ENCODE assay signal across 1 cellular context in genomic region chr19:10878253-10878652, GRCh38.
TF ChIP-seq lines count a peak whose summit lies in the region.

No MANE protein-coding gene starts in this region.

TF ChIP-seq in GM23338, 12 proteins besides CTCF, POLR2A, EP300 and RAD21:
- TF ChIP-seq REST (IDR thresholded peaks at IDR 0.05; ENCODE audit: unreplicated experiment) (no peak), EZH2 (IDR thresholded peaks at IDR 0.05; ENCODE audit: low read depth, unreplicated experiment) (no peak), ZNF114 (CRISPR knock-in tag; IDR thresholded peaks at IDR 0.05) (no peak), STAT1 (IDR thresholded peaks at IDR 0.05; ENCODE audit: unreplicated experiment) (no peak), ZNF462 (CRISPR knock-in tag; IDR thresholded peaks at IDR 0.05) (no peak)
